ENCODE assay signal across 30 cellular contexts in the genomic region with DNA sequence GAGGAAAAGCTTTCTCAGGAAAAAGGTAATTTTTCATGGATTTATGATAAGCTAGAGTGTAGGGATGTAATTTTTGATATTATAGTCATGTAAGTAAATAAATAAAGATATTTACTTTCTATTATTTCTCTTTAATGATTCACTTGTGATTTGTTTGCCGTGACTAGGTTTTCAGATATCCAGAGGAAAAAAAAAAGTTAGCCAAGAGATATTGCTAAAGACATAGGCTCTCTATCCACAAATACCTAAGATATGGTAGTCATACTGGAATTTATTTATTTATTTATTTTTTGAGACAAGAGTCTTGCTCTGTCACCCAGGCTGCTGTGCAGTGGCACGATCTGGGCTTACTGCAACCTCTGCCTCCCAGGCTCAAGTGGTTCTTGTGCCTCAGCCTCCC.
"Had no signal": no experiment of that assay in that cellular context is flagged by ENCODE, and none has a peak within 500 bp of the region (broad histone marks: within the 10 kb centered on the region; RNA-seq: fewer than 3 reads in every experiment).

No MANE protein-coding gene starts in this region.

- H3K4me1 ChIP-seq: adrenal gland, esophagus squamous epithelium, heart left ventricle, left ventricle myocardium inferior, neural progenitor cell, parathyroid adenoma, psoas muscle, suprapubic skin, tibial artery, upper lobe of right lung had no signal

- H3K9ac ChIP-seq: neural progenitor cell, parathyroid adenoma had no signal

- H3K4me2 ChIP-seq: neural progenitor cell had no signal

- H3K27me3 ChIP-seq: adrenal gland, brain microvascular endothelial cell, esophagus squamous epithelium, heart left ventricle, neural progenitor cell, suprapubic skin, tibial artery, upper lobe of right lung had no signal

- H3K79me2 ChIP-seq: parathyroid adenoma had no signal

- H3K27ac ChIP-seq: adrenal gland, brain microvascular endothelial cell, epithelial cell of prostate, esophagus squamous epithelium, heart left ventricle, left ventricle myocardium inferior, neural progenitor cell, parathyroid adenoma, psoas muscle, suprapubic skin, tibial artery, upper lobe of right lung, VCaP had no signal

- H3K4me3 ChIP-seq: adrenal gland, esophagus squamous epithelium, heart left ventricle, left ventricle myocardium inferior, lung, neural progenitor cell, psoas muscle, suprapubic skin, tibial artery, upper lobe of right lung had no signal

- DNase-seq: activated CD4-positive, alpha-beta T cell treated with anti-CD3 and anti-CD28 coated beads for 4 hours; activated CD4-positive, alpha-beta T cell treated with anti-CD3 and anti-CD28 coated beads, Interleukin-2, amount 50 U/mL, for 48 hours; activated CD8-positive, alpha-beta memory T cell treated with anti-CD3 and anti-CD28 coated beads for 24 hours; activated effector memory CD4-positive, alpha-beta T cell treated with anti-CD3 and anti-CD28 coated beads, Interleukin-2, amount 50 U/mL, for 16 hours; activated naive CD4-positive, alpha-beta T cell treated with anti-CD3 and anti-CD28 coated beads for 36 hours; activated naive CD8-positive, alpha-beta T cell treated with anti-CD3 and anti-CD28 coated beads for 36 hours; adrenal gland; brain microvascular endothelial cell; caudate nucleus; esophagus squamous epithelium; heart left ventricle; left ventricle myocardium inferior; mesendoderm; natural killer cell; occipital lobe; psoas muscle; stimulated activated CD4-positive, alpha-beta T cell treated with anti-CD3 and anti-CD28 coated beads, Interleukin-15, amount 100 ng/mL, for 24 hours; stimulated activated CD4-positive, alpha-beta T cell treated with anti-CD3 and anti-CD28 coated beads, Interleukin-2, amount 100 ng/mL, for 24 hours; stimulated activated naive CD4-positive, alpha-beta T cell; T-helper 9 cell; tibial artery; upper lobe of right lung had no signal

- FAIRE-seq: astrocyte, TTC549 had no signal

- H2AFZ ChIP-seq: neural progenitor cell, parathyroid adenoma had no signal
